Comparison of ENCODE assay signal across 1 cellular context in the genomic region with DNA sequence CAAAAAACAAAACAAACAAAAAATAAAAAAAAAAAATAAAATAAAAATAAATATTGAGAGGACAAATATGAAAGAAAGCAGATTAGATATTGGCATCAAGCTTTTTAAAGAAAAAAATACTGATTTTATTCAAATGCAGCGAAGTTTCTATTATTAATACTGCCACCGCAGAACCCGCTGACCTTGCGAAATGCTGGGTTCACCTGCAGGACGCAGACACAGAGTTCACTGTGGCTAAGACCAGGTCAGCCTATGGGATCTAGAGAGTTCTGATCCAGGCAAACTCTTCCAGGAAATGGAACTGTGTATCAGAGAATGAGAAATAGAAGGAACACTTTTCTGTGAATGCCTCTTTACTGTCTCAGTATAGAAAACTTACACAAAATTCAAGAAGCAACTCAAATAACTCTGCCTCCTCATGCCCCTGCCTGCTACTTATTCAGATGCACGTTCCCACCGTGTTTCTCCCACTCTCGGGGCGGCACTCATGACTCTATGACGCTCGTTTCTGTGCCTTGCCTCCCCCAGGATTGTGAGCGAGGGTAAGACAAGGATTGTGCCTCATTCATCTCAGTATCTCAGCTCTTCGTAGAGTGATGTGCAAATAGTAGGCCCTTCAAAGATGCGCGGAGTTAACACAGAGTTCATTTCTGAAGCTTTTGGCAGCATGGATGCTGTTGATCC.
A peak's percentile ranks its signal among the peaks of the same experiment; 100 is the strongest.
TF ChIP-seq lines count a peak whose summit lies in the region.

No MANE protein-coding gene starts in this region.

TF ChIP-seq in H1, 55 proteins besides CTCF, POLR2A, EP300 and RAD21:
- TF ChIP-seq GABPA (IDR thresholded peaks at IDR 0.05; ENCODE audit: borderline replicate concordance, insufficient read depth, low read length) (no peak), KDM5A (IDR thresholded peaks at IDR 0.05; ENCODE audit: low read length) (no peak), MAFK (IDR thresholded peaks at IDR 0.05; ENCODE audit: low read depth, low read length) (peak; percentile 62; the same call in 1 of the 2 replicates), ZNF274 (IDR thresholded peaks at IDR 0.05; ENCODE audit: borderline replicate concordance, extremely low read depth, low read length) (no peak), CTBP2 (IDR thresholded peaks at IDR 0.05; ENCODE audit: borderline replicate concordance, insufficient read depth, insufficient read length, low read length) (no peak), RNF2 (IDR thresholded peaks at IDR 0.05; ENCODE audit: borderline replicate concordance, low read depth, low read length, missing control alignments, poor library complexity, severe bottlenecking) (no peak), SRF (IDR thresholded peaks at IDR 0.05; ENCODE audit: low read depth, low read length) (no peak), SP4 (IDR thresholded peaks at IDR 0.05; ENCODE audit: low read length) (no peak), TBP (IDR thresholded peaks at IDR 0.05; ENCODE audit: low read depth, low read length) (no peak), PHF8 (conservative IDR thresholded peaks at IDR 0.05; ENCODE audit: low read depth, low read length) (no peak), BACH1 (IDR thresholded peaks at IDR 0.05; ENCODE audit: low read length) (no peak), CHD2 (IDR thresholded peaks at IDR 0.05; ENCODE audit: low read length) (no peak), CEBPB (IDR thresholded peaks at IDR 0.05; ENCODE audit: low read depth, low read length) (peak; percentile 3; the same call in 1 of the 2 replicates), RFX5 (IDR thresholded peaks at IDR 0.05; ENCODE audit: borderline replicate concordance, low read depth, low read length) (no peak), KDM1A (IDR thresholded peaks at IDR 0.05; ENCODE audit: borderline replicate concordance, low read length) (no peak)
- TF ChIP-seq, protein P1, sequence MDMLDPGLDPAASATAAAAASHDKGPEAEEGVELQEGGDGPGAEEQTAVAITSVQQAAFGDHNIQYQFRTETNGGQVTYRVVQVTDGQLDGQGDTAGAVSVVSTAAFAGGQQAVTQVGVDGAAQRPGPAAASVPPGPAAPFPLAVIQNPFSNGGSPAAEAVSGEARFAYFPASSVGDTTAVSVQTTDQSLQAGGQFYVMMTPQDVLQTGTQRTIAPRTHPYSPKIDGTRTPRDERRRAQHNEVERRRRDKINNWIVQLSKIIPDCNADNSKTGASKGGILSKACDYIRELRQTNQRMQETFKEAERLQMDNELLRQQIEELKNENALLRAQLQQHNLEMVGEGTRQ (IDR thresholded peaks at IDR 0.05; ENCODE audit: low read length), result no peak
- TF ChIP-seq, protein P2, sequence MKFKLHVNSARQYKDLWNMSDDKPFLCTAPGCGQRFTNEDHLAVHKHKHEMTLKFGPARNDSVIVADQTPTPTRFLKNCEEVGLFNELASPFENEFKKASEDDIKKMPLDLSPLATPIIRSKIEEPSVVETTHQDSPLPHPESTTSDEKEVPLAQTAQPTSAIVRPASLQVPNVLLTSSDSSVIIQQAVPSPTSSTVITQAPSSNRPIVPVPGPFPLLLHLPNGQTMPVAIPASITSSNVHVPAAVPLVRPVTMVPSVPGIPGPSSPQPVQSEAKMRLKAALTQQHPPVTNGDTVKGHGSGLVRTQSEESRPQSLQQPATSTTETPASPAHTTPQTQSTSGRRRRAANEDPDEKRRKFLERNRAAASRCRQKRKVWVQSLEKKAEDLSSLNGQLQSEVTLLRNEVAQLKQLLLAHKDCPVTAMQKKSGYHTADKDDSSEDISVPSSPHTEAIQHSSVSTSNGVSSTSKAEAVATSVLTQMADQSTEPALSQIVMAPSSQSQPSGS (IDR thresholded peaks at IDR 0.05; ENCODE audit: low read length), result no peak
